In the genomic region with DNA sequence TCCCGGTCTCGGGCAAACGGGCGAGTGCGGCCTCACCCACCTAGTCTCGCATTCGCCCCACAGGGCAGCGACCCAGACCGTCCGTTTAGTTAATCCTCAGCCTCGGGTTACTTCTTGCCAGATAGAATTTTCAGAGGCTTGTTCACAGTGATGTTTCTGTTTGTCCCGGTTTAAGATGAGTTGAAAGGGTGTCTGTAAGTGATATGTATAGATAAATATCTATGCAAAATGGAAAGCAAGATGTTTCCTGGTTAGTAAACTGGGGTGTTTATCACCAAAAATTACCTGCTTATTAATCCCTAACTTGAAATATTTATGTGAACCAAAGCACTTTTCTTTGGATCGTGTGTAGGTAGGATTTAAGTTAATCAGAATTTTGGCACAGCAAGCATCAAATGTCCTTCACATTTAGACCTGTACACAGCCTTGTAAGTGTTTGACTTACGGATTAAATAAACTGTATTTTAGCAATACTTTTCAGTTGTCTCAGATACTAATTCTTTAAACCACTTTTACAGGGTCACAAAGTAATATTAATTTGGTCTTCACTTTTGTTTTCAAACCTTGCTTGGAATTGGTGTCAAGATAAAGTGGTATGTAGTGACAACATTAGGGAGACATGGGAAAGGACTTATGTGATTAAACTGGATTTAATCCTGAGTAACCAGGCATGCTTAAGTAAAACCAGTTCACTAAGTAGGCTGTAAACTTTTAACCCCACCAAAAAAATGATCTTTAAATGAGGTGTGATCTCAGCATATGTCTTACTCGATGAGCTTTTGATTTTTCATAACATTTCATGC, we compare ENCODE assay signal across 8 cellular contexts. TPM values are rescaled to one million over a fixed set of nuclear protein-coding genes. Genes with fewer than 3 reads are reported as not detected.
DNase-seq lines count a peak whose midpoint lies in the region; ATAC-seq and TF ChIP-seq lines count a peak whose summit lies in the region.

No MANE protein-coding gene starts in this region.

- no peak for ATAC-seq in aorta (ENCODE audit: low FRiP score)
- ATAC-seq in GM21360 (IDR thresholded peaks at IDR 0.05; ENCODE audit: unreplicated experiment): no peak
- ATAC-seq in HG02678 (IDR thresholded peaks at IDR 0.05; ENCODE audit: unreplicated experiment): no peak

- peak overlapping the region; percentile 77 for H3K4ac ChIP-seq in mesendoderm (ENCODE audit: low read depth, low read length)

- H3K18ac ChIP-seq in mesendoderm (ENCODE audit: low read length): peak overlapping the region; percentile 100

- H3K36me3 ChIP-seq in mesendoderm (ENCODE audit: control insufficient read depth, insufficient read depth, low read length): no peaks in the 10 kb centered on the region
- no peaks in the 10 kb centered on the region for H3K36me3 ChIP-seq in aorta (ENCODE audit: control insufficient read depth in 1 of 2, insufficient read depth in 2 of 2, low read length in 1 of 2)

- no peaks in the 10 kb centered on the region for H3K79me1 ChIP-seq in mesendoderm (ENCODE audit: low read length)

- no peaks in the 10 kb centered on the region for H3K9me3 ChIP-seq in aorta (ENCODE audit: control insufficient read depth, low read length)

- intact Hi-C loops in aorta (cut with DNase I): loop anchor here in 1 of 2 donors (10.0 kb wide), 1 partner anchor 471 kb away; a partner anchor contains a TSS

- peaks cover 35% of the 10 kb centered on the region for H3K79me2 ChIP-seq in mesendoderm (ENCODE audit: control insufficient read depth, insufficient read depth, low read length)

- peak overlapping the region; percentile 97 for H3K9ac ChIP-seq in mesendoderm (ENCODE audit: low read length)

- H3K23ac ChIP-seq in mesendoderm (ENCODE audit: low read length): no peak overlapping the region

- DNase-seq in NCI-H69 (lab: John Stamatoyannopoulos, UW) (peak; percentile 7), cerebellar cortex (ENCODE audit: low spot score) (peak; percentile 26), mesendoderm (peak; percentile 70), aorta (no peak), NCI-H748 treated with DMSO at 0.1 percent for 48 hours (lab: John Stamatoyannopoulos, UW) (no peak)

- H2BK15ac ChIP-seq in mesendoderm (replicated peaks; ENCODE audit: low read depth): no peak overlapping the region

- H3K56ac ChIP-seq in mesendoderm (ENCODE audit: low read length): peak overlapping the region; percentile 99

- no peak overlapping the region for H2BK120ac ChIP-seq in mesendoderm (ENCODE audit: low read depth, low read length)

- H3K4me1 ChIP-seq in mesendoderm (ENCODE audit: control insufficient read depth, low read depth, low read length) (peaks cover 2% of the 10 kb centered on the region), aorta (ENCODE audit: control insufficient read depth in 1 of 2, insufficient read depth in 2 of 2, low read length in 2 of 2) (peaks cover 1 to 2% of the 10 kb centered on the region in 2 donors)

- H4K8ac ChIP-seq in mesendoderm (ENCODE audit: low read depth, low read length): peak overlapping the region; percentile 91

- no peak overlapping the region for H2AK5ac ChIP-seq in mesendoderm (ENCODE audit: low read length)

- H3K27me3 ChIP-seq in mesendoderm (ENCODE audit: insufficient read depth, low read length, poor library complexity) (no peaks in the 10 kb centered on the region), aorta (ENCODE audit: control insufficient read depth in 1 of 2, insufficient read depth in 2 of 2, low read length in 1 of 2) (no peaks in the 10 kb centered on the region)

- peak overlapping the region; percentile 96 for H3K27ac ChIP-seq in mesendoderm (ENCODE audit: low read depth, low read length)
- no peak overlapping the region for H3K27ac ChIP-seq in aorta (ENCODE audit: low read depth in 1 of 2, low read length in 2 of 2)

- no CpG with 5 or more reads among the region's 15 CpGs for WGBS in mesendoderm (ENCODE audit: extremely low coverage, insufficient coverage, low lambda C conversion rate)
- WGBS in aorta, 2 donors: 1 to 2% methylated on average over 15 of the region's 15 CpGs

- no peak overlapping the region for H4K5ac ChIP-seq in mesendoderm (ENCODE audit: low read length)

- peak overlapping the region; percentile 53 for H3K4me2 ChIP-seq in mesendoderm (ENCODE audit: low read length)

- peak overlapping the region; percentile 51 for H2BK5ac ChIP-seq in mesendoderm (ENCODE audit: low read length)

- H3K4me3 ChIP-seq in GM12875 (ENCODE audit: low read depth, low read length) (peak overlapping the region; percentile 82), mesendoderm (ENCODE audit: low read length) (peak overlapping the region; percentile 91), aorta (ENCODE audit: low read length in 2 of 2) (peak overlapping the region; percentile 46 to 99)

- no peak for TF ChIP-seq CTCF in GM12875 (IDR thresholded peaks at IDR 0.05; ENCODE audit: borderline replicate concordance, insufficient read depth, low read depth, low read length)

RNA-seq across cellular contexts. Expression of a gene that starts 0.9 kb away (rescaled TPM):
- polyA plus RNA-seq in mesendoderm (2013, experiment 1 of 2): 38.4 TPM
- polyA plus RNA-seq in mesendoderm (2013, experiment 2 of 2): 37.5 TPM
- total RNA-seq in aorta: 10 to 100 TPM; 20.6 to 22.6 TPM
- polyA plus RNA-seq in aorta: 10 to 100 TPM; 11.9 to 18.9 TPM

Comparison
In these comparisons a context has a peak if more than half of its experiments do, and no peak if none do; other contexts are left out.
1. DNase-seq: peak in NCI-H69 (single experiment), cerebellar cortex (single experiment) and mesendoderm (single experiment); none in aorta (0 of 2) and NCI-H748 treated with DMSO at 0.1 percent for 48 hours (single experiment).
2. Peak in every context shown above with its lines, with median percentiles within 50 percentile points of each other: H3K4me3 ChIP-seq.